30 cellular contexts compared by ENCODE assay signal in genomic region chr15:45228931-45229330, GRCh38. TPM values are rescaled to one million over a fixed set of nuclear protein-coding genes. Genes with fewer than 3 reads are reported as not detected.
"Had no signal": no experiment of that assay in that cellular context is flagged by ENCODE, and none has a peak within 500 bp of the region (broad histone marks: within the 10 kb centered on the region; RNA-seq: fewer than 3 reads in every experiment).

No MANE protein-coding gene starts in this region.

- H3K9me3 ChIP-seq: neutrophil, ovary, prostate gland, thoracic aorta, uterus had no signal

- H3K4me3 ChIP-seq: ovary, prostate gland, thoracic aorta, uterus had no signal

- H3K27ac ChIP-seq: epithelial cell of prostate, neutrophil, ovary, prostate gland, thoracic aorta, uterus had no signal

- DNase-seq: activated CD4-positive, alpha-beta T cell treated with anti-CD3 and anti-CD28 coated beads for 36 hours; activated CD4-positive, alpha-beta T cell treated with anti-CD3 and anti-CD28 coated beads, Interleukin-2, amount 50 U/mL, for 4 hours; activated naive CD4-positive, alpha-beta T cell; activated T-cell treated with anti-CD3 and anti-CD28 coated beads for 4 hours; activated T-cell treated with anti-CD3 and anti-CD28 coated beads, Interleukin-2, amount 50 U/mL, for 72 hours; dermis blood vessel endothelial cell; effector CD4-positive, alpha-beta T cell; head of caudate nucleus; hypothalamus; immature natural killer cell; kidney; left colon; mammary epithelial cell; naive B cell; nephron progenitor cell; ovary; stimulated activated CD4-positive, alpha-beta T cell treated with anti-CD3 and anti-CD28 coated beads, Interleukin-15, amount 100 ng/mL, for 24 hours; stimulated activated CD4-positive, alpha-beta T cell treated with anti-CD3 and anti-CD28 coated beads, Interleukin-2, amount 100 ng/mL, for 48 hours; stimulated activated naive CD4-positive, alpha-beta T cell treated with Interleukin-2 at 50 U/mL for 16 hours; T-helper 2 cell; uterus had no signal

- ATAC-seq: activated CD4-positive, alpha-beta T cell treated with anti-CD3 and anti-CD28 coated beads for 36 hours; activated naive CD4-positive, alpha-beta T cell treated with anti-CD3 and anti-CD28 coated beads, Interleukin-2, amount 50 U/mL, for 72 hours; activated T-cell treated with anti-CD3 and anti-CD28 coated beads, Interleukin-2, amount 50 U/mL, for 72 hours; left colon; WTC11 had no signal

- H3K36me3 ChIP-seq: neutrophil, ovary, prostate gland, thoracic aorta, uterus had no signal

- H3K4me1 ChIP-seq: prostate gland, uterus had no signal

- H3K27me3 ChIP-seq: neutrophil, ovary, uterus had no signal

RNA-seq across cellular contexts. Expression of gene SLC28A2, which starts 23.1 kb away (rescaled TPM):
- total RNA-seq: activated CD4-positive, alpha-beta T cell treated with anti-CD3 and anti-CD28 coated beads for 36 hours; activated naive CD4-positive, alpha-beta T cell treated with anti-CD3 and anti-CD28 coated beads, Interleukin-2, amount 50 U/mL, for 72 hours; activated T-cell treated with anti-CD3 and anti-CD28 coated beads, Interleukin-2, amount 50 U/mL, for 72 hours; bronchial epithelial cell; dermis blood vessel endothelial cell; fibroblast of lung; fibroblast of villous mesenchyme; kidney; mammary epithelial cell; thoracic aorta; uterus had no signal
- polyA plus RNA-seq: fibroblast of lung, immature natural killer cell, mammary epithelial cell had no signal
